Comparison of ENCODE assay signal across 12 cellular contexts in genomic region chr12:108805136-108805535, GRCh38. TPM values are rescaled to one million over a fixed set of nuclear protein-coding genes. Genes with fewer than 3 reads are reported as not detected.
DNase-seq lines count a peak whose midpoint lies in the region; ATAC-seq and TF ChIP-seq lines count a peak whose summit lies in the region.
"Had no signal": no experiment of that assay in that cellular context is flagged by ENCODE, and none has a peak within 500 bp of the region (broad histone marks: within the 10 kb centered on the region; RNA-seq: fewer than 3 reads in every experiment).

No MANE protein-coding gene starts in this region.

- H3K27ac ChIP-seq in lower lobe of right lung (peak overlapping the region; percentile 78), testis (peak overlapping the region; percentile 85 to 89)

- no peaks in the 10 kb centered on the region for H3K9me3 Mint-ChIP-seq in activated CD4-positive, alpha-beta T cell treated with anti-CD3 and anti-CD28 coated beads, Interleukin-2, amount 10 ng/mL, durations not matched to agents 24 days and 14 days
- H3K9me3 Mint-ChIP-seq: dendritic cell treated with granulocyte-macrophage colony-stimulating factor and Interleukin-4, amounts not matched to agents 40 ng/mL and 50 ng/mL, for 4 days; T-helper 2 cell treated with Interferon-gamma antibody and Interleukin-4, amounts not matched to agents 5 μg/mL and 100 μg/mL, for 36 hours had no signal

- H3K9me3 ChIP-seq in lower lobe of right lung = no peaks in the 10 kb centered on the region
- H3K9me3 ChIP-seq in testis = no peaks in the 10 kb centered on the region

- H3K27me3 ChIP-seq in lower lobe of right lung (ENCODE audit: low read depth) = no peaks in the 10 kb centered on the region
- no peaks in the 10 kb centered on the region for H3K27me3 ChIP-seq in testis

- peak overlapping the region; percentile 53 for H3K27ac Mint-ChIP-seq in activated CD4-positive, alpha-beta T cell treated with anti-CD3 and anti-CD28 coated beads, Interleukin-2, amount 10 ng/mL, durations not matched to agents 24 days and 14 days
- H3K27ac Mint-ChIP-seq: T-helper 2 cell treated with Interferon-gamma antibody and Interleukin-4, amounts not matched to agents 5 μg/mL and 100 μg/mL, for 36 hours had no signal

- no peak overlapping the region for H3K4me3 Mint-ChIP-seq in activated CD4-positive, alpha-beta T cell treated with anti-CD3 and anti-CD28 coated beads, Interleukin-2, amount 10 ng/mL, durations not matched to agents 24 days and 14 days
- H3K4me3 Mint-ChIP-seq: dendritic cell treated with granulocyte-macrophage colony-stimulating factor and Interleukin-4, amounts not matched to agents 40 ng/mL and 50 ng/mL, for 4 days; T-helper 2 cell treated with Interferon-gamma antibody and Interleukin-4, amounts not matched to agents 5 μg/mL and 100 μg/mL, for 36 hours had no signal

- H3K4me1 Mint-ChIP-seq in activated CD4-positive, alpha-beta T cell treated with anti-CD3 and anti-CD28 coated beads, Interleukin-2, amount 10 ng/mL, durations not matched to agents 24 days and 14 days = peaks cover 10% of the 10 kb centered on the region

- H3K4me3 ChIP-seq in lower lobe of right lung = no peak overlapping the region
- no peak overlapping the region for H3K4me3 ChIP-seq in testis

- no peaks in the 10 kb centered on the region for H3K27me3 Mint-ChIP-seq in activated CD4-positive, alpha-beta T cell treated with anti-CD3 and anti-CD28 coated beads, Interleukin-2, amount 10 ng/mL, durations not matched to agents 24 days and 14 days
- H3K27me3 Mint-ChIP-seq: dendritic cell treated with granulocyte-macrophage colony-stimulating factor and Interleukin-4, amounts not matched to agents 40 ng/mL and 50 ng/mL, for 4 days had no signal

- peaks cover 36% of the 10 kb centered on the region for H3K36me3 Mint-ChIP-seq in activated CD4-positive, alpha-beta T cell treated with anti-CD3 and anti-CD28 coated beads, Interleukin-2, amount 10 ng/mL, durations not matched to agents 24 days and 14 days (ENCODE audit: low read depth)

- peaks cover 34% of the 10 kb centered on the region for H3K4me1 ChIP-seq in lower lobe of right lung
- peaks cover 50% of the 10 kb centered on the region for H3K4me1 ChIP-seq in testis

- H3K36me3 ChIP-seq in lower lobe of right lung (peaks cover 90% of the 10 kb centered on the region), testis (ENCODE audit: low read depth, missing control alignments) (no peaks in the 10 kb centered on the region)

- 51 to 53% methylated on average over 4 of the region's 4 CpGs for WGBS in testis, 2 donors

- intact Hi-C loops in activated CD4-positive, alpha-beta T cell treated with anti-CD3 and anti-CD28 coated beads, Interleukin-2, amount 10 ng/mL, durations not matched to agents 24 days and 14 days (cut with micrococcal nuclease) = no loop called here
- intact Hi-C loops in lower lobe of right lung (cut with DNase I) = no loop called here
- intact Hi-C loops in testis (cut with DNase I; ENCODE audit: low total_unique reads) = loop anchor here (10.0 kb wide), 1 partner anchor 140 kb away; no protein-coding TSS in a partner anchor

- no peak for ATAC-seq in lower lobe of right lung

- TF ChIP-seq CTCF in lower lobe of right lung (IDR thresholded peaks at IDR 0.05) = no peak
- no peak for TF ChIP-seq CTCF in testis (IDR thresholded peaks at IDR 0.05)

- no peak for DNase-seq in activated CD4-positive, alpha-beta T cell treated with anti-CD3 and anti-CD28 coated beads, Interleukin-2, amount 10 ng/mL, durations not matched to agents 24 days and 14 days
- DNase-seq in activated CD4-positive, alpha-beta T cell treated with anti-CD3 and anti-CD28 coated beads for 48 hours = no peak
- DNase-seq in amniotic epithelial cell (ENCODE audit: low read depth) (peak; percentile 70), lower lobe of right lung (no peak), testis (no peak), medulla oblongata (ENCODE audit: extremely low spot score) (no peak)
- no peak for DNase-seq in central memory CD4-positive, alpha-beta T cell
- no peak for DNase-seq in stimulated activated naive CD4-positive, alpha-beta T cell treated with Interleukin-2 at 50 U/mL for 16 hours (lab: John Stamatoyannopoulos, UW)
- DNase-seq: DMS53, NCI-H1694 treated with DMSO at 0.1 percent for 48 hours had no signal

- no peak for TF ChIP-seq POLR2A in testis (IDR thresholded peaks at IDR 0.05)

RNA-seq across cellular contexts. Expression of gene SSH1, which starts 52.2 kb away (rescaled TPM):
- 27.2 and 31.5 TPM in 2 replicates for total RNA-seq in activated CD4-positive, alpha-beta T cell treated with anti-CD3 and anti-CD28 coated beads, Interleukin-2, amount 10 ng/mL, durations not matched to agents 24 days and 14 days
- total RNA-seq in lower lobe of right lung = 45.6 TPM
- 10 to 100 TPM; 29.1 to 31.5 TPM for total RNA-seq in testis
- 18.9 TPM for polyA plus RNA-seq in testis (ENCODE audit: insufficient read depth, low read depth, low replicate concordance)
